ENCODE assay signal across 9 cellular contexts in genomic region chr13:39035204-39035603, GRCh38. TPM values are rescaled to one million over a fixed set of nuclear protein-coding genes. Genes with fewer than 3 reads are reported as not detected.
DNase-seq lines count a peak whose midpoint lies in the region; ATAC-seq and TF ChIP-seq lines count a peak whose summit lies in the region.
"Had no signal": no experiment of that assay in that cellular context is flagged by ENCODE, and none has a peak within 500 bp of the region (broad histone marks: within the 10 kb centered on the region; RNA-seq: fewer than 3 reads in every experiment).

No MANE protein-coding gene starts in this region.

- peaks cover 12% of the 10 kb centered on the region for H3K36me3 Mint-ChIP-seq in activated naive CD4-positive, alpha-beta T cell treated with anti-CD3 and anti-CD28 coated beads, Interleukin-2, amount 10 ng/mL, durations not matched to agents 7 days and 5 days
- H3K36me3 Mint-ChIP-seq in WTC11 = peaks cover 5% of the 10 kb centered on the region
- H3K36me3 Mint-ChIP-seq in glutamatergic neuron (ENCODE audit: unreplicated experiment) = no peaks in the 10 kb centered on the region

- H3K4me1 ChIP-seq in subcutaneous abdominal adipose tissue (ENCODE audit: control insufficient read depth in 5 of 5, insufficient read depth in 5 of 5, low read length in 5 of 5) (peaks cover 6 to 45% (median 42%) of the 10 kb centered on the region in 5 donors), testis (peaks cover 22% of the 10 kb centered on the region)

- H3K27ac Mint-ChIP-seq in activated naive CD4-positive, alpha-beta T cell treated with anti-CD3 and anti-CD28 coated beads, Interleukin-2, amount 10 ng/mL, durations not matched to agents 7 days and 5 days = no peak overlapping the region
- H3K27ac Mint-ChIP-seq in WTC11 (no peak overlapping the region), glutamatergic neuron (ENCODE audit: unreplicated experiment) (no peak overlapping the region)

- CTCF ChIA-PET in activated naive CD4-positive, alpha-beta T cell treated with anti-CD3 and anti-CD28 coated beads, Interleukin-2, amount 10 ng/mL, durations not matched to agents 7 days and 5 days (lab: Charles Lee) = interaction anchor here (0.5 to 1.1 kb wide), 2 partner anchors 13 to 53 kb away, joined by 4 read pairs; no protein-coding TSS in a partner anchor
- CTCF ChIA-PET in WTC11 (lab: Charles Lee) = interaction anchor here (1.1 to 2.9 kb wide), 2 partner anchors 12 to 23 kb away, joined by 3 to 10 read pairs; no protein-coding TSS in a partner anchor

- 40 to 41% methylated on average over 2 of the region's 2 CpGs for WGBS in testis, 2 donors

- intact Hi-C loops in testis (cut with DNase I; ENCODE audit: low total_unique reads) = no loop called here

- peaks cover 0 to 3% (median 0%) of the 10 kb centered on the region in 5 donors for H3K36me3 ChIP-seq in subcutaneous abdominal adipose tissue (ENCODE audit: control insufficient read depth in 5 of 5, insufficient read depth in 5 of 5, low read length in 5 of 5)
- H3K36me3 ChIP-seq in testis (ENCODE audit: low read depth, missing control alignments) = no peaks in the 10 kb centered on the region
- H3K36me3 ChIP-seq: SJSA1 had no signal

- H3K9me3 Mint-ChIP-seq in activated naive CD4-positive, alpha-beta T cell treated with anti-CD3 and anti-CD28 coated beads, Interleukin-2, amount 10 ng/mL, durations not matched to agents 7 days and 5 days = no peaks in the 10 kb centered on the region
- H3K9me3 Mint-ChIP-seq in WTC11 (no peaks in the 10 kb centered on the region), glutamatergic neuron (ENCODE audit: unreplicated experiment) (peaks cover 11% of the 10 kb centered on the region)

- H3K4me3 Mint-ChIP-seq in activated naive CD4-positive, alpha-beta T cell treated with anti-CD3 and anti-CD28 coated beads, Interleukin-2, amount 10 ng/mL, durations not matched to agents 7 days and 5 days = peak overlapping the region; percentile 96
- H3K4me3 Mint-ChIP-seq in WTC11 = peak overlapping the region; percentile 92
- H3K4me3 Mint-ChIP-seq in glutamatergic neuron (ENCODE audit: unreplicated experiment) = peak overlapping the region; percentile 90

- no peak for TF ChIP-seq POLR2A in testis (IDR thresholded peaks at IDR 0.05)

- H3K27me3 Mint-ChIP-seq in activated naive CD4-positive, alpha-beta T cell treated with anti-CD3 and anti-CD28 coated beads, Interleukin-2, amount 10 ng/mL, durations not matched to agents 7 days and 5 days = no peaks in the 10 kb centered on the region
- H3K27me3 Mint-ChIP-seq in WTC11 (ENCODE audit: low read depth) (no peaks in the 10 kb centered on the region), glutamatergic neuron (ENCODE audit: unreplicated experiment) (peaks cover 2% of the 10 kb centered on the region)

- H3K4me3 ChIP-seq in subcutaneous abdominal adipose tissue (ENCODE audit: low read depth in 1 of 5, low read length in 5 of 5) (peak overlapping the region in 3 of 5 donors; percentile 1 to 95 (median 30)), testis (no peak overlapping the region)

- H3K27ac ChIP-seq in subcutaneous abdominal adipose tissue (ENCODE audit: low read depth, low read length) (no peak overlapping the region), testis (no peak overlapping the region)
- H3K27ac ChIP-seq: SJSA1 had no signal

- TF ChIP-seq CTCF in WTC11 (IDR thresholded peaks at IDR 0.05) (no peak), glutamatergic neuron (IDR thresholded peaks at IDR 0.05; ENCODE audit: partially characterized antibody, unreplicated experiment) (no peak), testis (IDR thresholded peaks at IDR 0.05) (no peak)

- no peak for DNase-seq in activated naive CD4-positive, alpha-beta T cell treated with anti-CD3 and anti-CD28 coated beads, Interleukin-2, amount 10 ng/mL, durations not matched to agents 7 days and 5 days
- no peak for DNase-seq in activated naive CD4-positive, alpha-beta T cell treated with Interleukin-2 at 50 U/mL for 16 hours
- no peak for DNase-seq in WTC11 (ENCODE audit: low spot score)
- DNase-seq in glutamatergic neuron = no peak
- no peak for DNase-seq in NCI-H1417 (lab: John Stamatoyannopoulos, UW)
- no peak for DNase-seq in testis

- H3K9ac ChIP-seq in subcutaneous abdominal adipose tissue (ENCODE audit: low read length in 5 of 5) = peak overlapping the region; percentile 11 to 91 (median 82)

- peaks cover 56% of the 10 kb centered on the region for H3K4me1 Mint-ChIP-seq in activated naive CD4-positive, alpha-beta T cell treated with anti-CD3 and anti-CD28 coated beads, Interleukin-2, amount 10 ng/mL, durations not matched to agents 7 days and 5 days
- H3K4me1 Mint-ChIP-seq in WTC11 (peaks cover 37% of the 10 kb centered on the region), glutamatergic neuron (ENCODE audit: low read depth, unreplicated experiment) (peaks cover 19% of the 10 kb centered on the region)

- POLR2A ChIA-PET in WTC11 (lab: Charles Lee) = interaction anchor here (1.4 kb wide), 1 partner anchor 9 kb away, joined by 3 read pairs; no protein-coding TSS in a partner anchor

- H3K27me3 ChIP-seq in subcutaneous abdominal adipose tissue (ENCODE audit: control insufficient read depth in 5 of 5, insufficient read depth in 4 of 5, low read length in 5 of 5) = peaks cover 0 to 2% (median 0%) of the 10 kb centered on the region in 5 donors
- H3K27me3 ChIP-seq in testis = no peaks in the 10 kb centered on the region
- H3K27me3 ChIP-seq: SJSA1 had no signal

- no peaks in the 10 kb centered on the region for H3K9me3 ChIP-seq in subcutaneous abdominal adipose tissue (ENCODE audit: control insufficient read depth in 5 of 5, low read length in 5 of 5)
- H3K9me3 ChIP-seq in testis = no peaks in the 10 kb centered on the region
- H3K9me3 ChIP-seq: SJSA1 had no signal

- no peak for ATAC-seq in WTC11
- ATAC-seq in HG02973 (IDR thresholded peaks at IDR 0.05; ENCODE audit: unreplicated experiment) = no peak

TF ChIP-seq in WTC11, 78 proteins besides CTCF, POLR2A, EP300 and RAD21:
- no peak for TF ChIP-seq HMGA2 (CRISPR knock-in tag; IDR thresholded peaks at IDR 0.05)
- no peak for TF ChIP-seq ZMAT4 (CRISPR knock-in tag; IDR thresholded peaks at IDR 0.05)
- 0 out of 2 replicates have a peak, but pooled peaks have one; percentile 23 for TF ChIP-seq ZNF423 (CRISPR knock-in tag; IDR thresholded peaks at IDR 0.05)
- TF ChIP-seq ZNF138 (CRISPR knock-in tag; conservative IDR thresholded peaks at IDR 0.05) = no peak
- no peak for TF ChIP-seq NR1H2 (CRISPR knock-in tag; IDR thresholded peaks at IDR 0.05)
- no peak for TF ChIP-seq RORB (CRISPR knock-in tag; IDR thresholded peaks at IDR 0.05)
- no peak for TF ChIP-seq STAT6 (CRISPR knock-in tag; conservative IDR thresholded peaks at IDR 0.05; ENCODE audit: low read depth)
- no peak for TF ChIP-seq ETV6 (CRISPR knock-in tag; IDR thresholded peaks at IDR 0.05)
- TF ChIP-seq SOX15 (CRISPR knock-in tag; IDR thresholded peaks at IDR 0.05) = no peak

RNA-seq across cellular contexts. Expression of gene PROSER1, which starts 2.7 kb away (rescaled TPM):
- total RNA-seq in WTC11 (2021) = 73.6 to 94.6 TPM (median 74.3 TPM) in 3 replicates
- 63.7 TPM for total RNA-seq in glutamatergic neuron (ENCODE audit: unreplicated experiment)
- 10 to 100 TPM; 32.0 to 33.0 TPM for total RNA-seq in testis
- 37.0 TPM for polyA plus RNA-seq in testis (ENCODE audit: insufficient read depth, low read depth, low replicate concordance)

RNA-seq across cellular contexts. Expression of gene NHLRC3, which starts 3.1 kb away (rescaled TPM):
- total RNA-seq in WTC11 (2021) (17.2 to 19.9 TPM (median 18.8 TPM) in 3 replicates), glutamatergic neuron (ENCODE audit: unreplicated experiment) (16.2 TPM), testis (10 to 100 TPM; 33.1 to 35.6 TPM)
- polyA plus RNA-seq in testis (ENCODE audit: insufficient read depth, low read depth, low replicate concordance) = 23.2 TPM

RNA-seq across cellular contexts. Expression of gene STOML3, which starts 44.6 kb away (rescaled TPM):
- total RNA-seq in WTC11 (2021) (not detected in 3 replicates), glutamatergic neuron (ENCODE audit: unreplicated experiment) (not detected), testis (under 1 TPM in 1 of 2 donors, not detected in 1; 0.12 TPM)
- 0.91 TPM for polyA plus RNA-seq in testis (ENCODE audit: insufficient read depth, low read depth, low replicate concordance)
- total RNA-seq: SJSA1 had no signal

Comparison
In these comparisons a context has a peak if more than half of its experiments do, and no peak if none do; other contexts are left out.
1. H3K4me3 ChIP-seq: peak in subcutaneous abdominal adipose tissue (3 of 5); none in testis (0 of 2).
2. Peak in every context shown above with its lines, with median percentiles within 50 percentile points of each other: H3K4me3 Mint-ChIP-seq.